17 cellular contexts compared by ENCODE assay signal in the genomic region with DNA sequence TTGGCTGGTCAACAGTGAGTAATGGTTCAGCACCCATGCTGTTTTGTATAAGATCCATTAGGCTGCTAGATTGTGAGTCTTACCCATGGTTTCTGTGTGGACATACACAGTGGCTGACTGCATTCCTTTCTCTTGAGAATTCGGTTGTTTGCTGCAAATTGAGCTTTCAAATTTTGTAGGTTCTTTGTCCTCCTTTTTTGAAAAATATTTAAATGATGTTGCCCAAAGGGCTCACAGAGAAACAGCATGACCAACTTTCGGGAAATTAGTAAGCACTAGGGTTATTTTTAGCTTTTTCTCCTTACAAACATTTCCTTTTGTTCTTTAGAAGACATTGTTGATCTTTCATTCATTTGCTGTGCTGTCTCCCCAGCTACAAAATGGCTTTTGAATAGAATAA.
DNase-seq lines count a peak whose midpoint lies in the region; ATAC-seq, FAIRE-seq and TF ChIP-seq lines count a peak whose summit lies in the region.
"Had no signal": no experiment of that assay in that cellular context is flagged by ENCODE, and none has a peak within 500 bp of the region (broad histone marks: within the 10 kb centered on the region; RNA-seq: fewer than 3 reads in every experiment).

No MANE protein-coding gene starts in this region.

- H3K27me3 ChIP-seq in adipocyte (replicated peaks; ENCODE audit: control insufficient read depth, insufficient read depth, low read length), result no peaks in the 10 kb centered on the region
- H3K27me3 ChIP-seq: left lung had no signal

- no peak for FAIRE-seq in D721Med (lab: Jason Lieb, UNC)

- H3K4me1 Mint-ChIP-seq in activated T-cell treated with anti-CD3 and anti-CD28 coated beads, Interleukin-2, amount 50 U/mL, for 4 hours (ENCODE audit: low read depth), result peaks cover 28% of the 10 kb centered on the region

- H3K9me3 ChIP-seq in adipocyte (ENCODE audit: control insufficient read depth, low read length), result no peaks in the 10 kb centered on the region
- H3K9me3 ChIP-seq: left lung had no signal

- peaks cover 19% of the 10 kb centered on the region for H3K4me1 ChIP-seq in adipocyte (ENCODE audit: control insufficient read depth, insufficient read depth, low read length)
- H3K4me1 ChIP-seq: parathyroid adenoma had no signal

- H3K4me3 ChIP-seq in adipocyte (ENCODE audit: low read length), result no peak overlapping the region
- H3K4me3 ChIP-seq in fibroblast of villous mesenchyme (ENCODE audit: low read depth, low read length), result no peak overlapping the region
- H3K4me3 ChIP-seq: left lung had no signal

- no peak overlapping the region for H3K4me3 Mint-ChIP-seq in activated T-cell treated with anti-CD3 and anti-CD28 coated beads, Interleukin-2, amount 50 U/mL, for 4 hours
- H3K4me3 Mint-ChIP-seq: CD4-positive, alpha-beta T cell had no signal

- DNase-seq in GM04503 (ENCODE audit: low read depth), result peak; percentile 87
- peak; percentile 60 for DNase-seq in adipocyte (ENCODE audit: low read depth)
- DNase-seq in fibroblast of villous mesenchyme (ENCODE audit: low read depth), result peak; percentile 60
- DNase-seq in putamen (ENCODE audit: low spot score), result peak; percentile 80
- no peak for DNase-seq in D721Med (ENCODE audit: insufficient read length, low spot score)
- DNase-seq in NCI-H524 treated with DMSO at 0.1 percent for 48 hours (lab: John Stamatoyannopoulos, UW), result no peak
- DNase-seq in activated T-cell treated with anti-CD3 and anti-CD28 coated beads, Interleukin-2, amount 50 U/mL, for 4 hours, result no peak
- DNase-seq: activated CD4-positive, alpha-beta T cell treated with anti-CD3 and anti-CD28 coated beads for 4 hours; CD4-positive, alpha-beta T cell; KG1; left lung; NCI-H187; stimulated activated CD4-positive, alpha-beta T cell treated with anti-CD3 and anti-CD28 coated beads, Interleukin-4, amount 100 ng/mL, for 24 hours; stimulated activated naive CD8-positive, alpha-beta T cell treated with anti-CD3 and anti-CD28 coated beads, Interleukin-15, Interleukin-2, amounts not matched to agents 100 U/mL and 50 U/mL, for 24 hours had no signal

- H3K36me3 Mint-ChIP-seq in activated T-cell treated with anti-CD3 and anti-CD28 coated beads, Interleukin-2, amount 50 U/mL, for 4 hours (ENCODE audit: insufficient read depth), result peaks cover 7% of the 10 kb centered on the region

- no peaks in the 10 kb centered on the region for H3K9me3 Mint-ChIP-seq in activated T-cell treated with anti-CD3 and anti-CD28 coated beads, Interleukin-2, amount 50 U/mL, for 4 hours
- H3K9me3 Mint-ChIP-seq: CD4-positive, alpha-beta T cell had no signal

- TF ChIP-seq CTCF in fibroblast of villous mesenchyme (IDR thresholded peaks at IDR 0.05; ENCODE audit: insufficient read depth, low read depth, low read length), result no peak
- TF ChIP-seq CTCF in D721Med (IDR thresholded peaks at IDR 0.05; ENCODE audit: insufficient read depth, missing control alignments), result no peak

- ATAC-seq in activated T-cell treated with anti-CD3 and anti-CD28 coated beads, Interleukin-2, amount 50 U/mL, for 4 hours, result no peak
- ATAC-seq in HG03175 (IDR thresholded peaks at IDR 0.05; ENCODE audit: unreplicated experiment), result no peak
- ATAC-seq: HCT116; left lung; stimulated activated naive CD8-positive, alpha-beta T cell treated with anti-CD3 and anti-CD28 coated beads, Interleukin-15, Interleukin-2, amounts not matched to agents 100 U/mL and 50 U/mL, for 24 hours had no signal

- H3K9ac ChIP-seq in adipocyte (ENCODE audit: low read length), result peak overlapping the region; percentile 12
- H3K9ac ChIP-seq: parathyroid adenoma had no signal

- no peaks in the 10 kb centered on the region for H3K27me3 Mint-ChIP-seq in activated T-cell treated with anti-CD3 and anti-CD28 coated beads, Interleukin-2, amount 50 U/mL, for 4 hours (ENCODE audit: low read depth)
- H3K27me3 Mint-ChIP-seq: CD4-positive, alpha-beta T cell had no signal

- H3K36me3 ChIP-seq in adipocyte (ENCODE audit: control insufficient read depth, insufficient read depth, low read length, severe bottlenecking), result peaks cover 6% of the 10 kb centered on the region
- H3K36me3 ChIP-seq: left lung had no signal

Comparison
In these comparisons a context has a peak if more than half of its experiments do, and no peak if none do; other contexts are left out.
1. DNase-seq: peak in GM04503 (single experiment), adipocyte (single experiment), fibroblast of villous mesenchyme (single experiment) and putamen (single experiment); none in D721Med (single experiment), NCI-H524 treated with DMSO at 0.1 percent for 48 hours (single experiment) and activated T-cell treated with anti-CD3 and anti-CD28 coated beads, Interleukin-2, amount 50 U/mL, for 4 hours (single experiment).